In the genomic region with DNA sequence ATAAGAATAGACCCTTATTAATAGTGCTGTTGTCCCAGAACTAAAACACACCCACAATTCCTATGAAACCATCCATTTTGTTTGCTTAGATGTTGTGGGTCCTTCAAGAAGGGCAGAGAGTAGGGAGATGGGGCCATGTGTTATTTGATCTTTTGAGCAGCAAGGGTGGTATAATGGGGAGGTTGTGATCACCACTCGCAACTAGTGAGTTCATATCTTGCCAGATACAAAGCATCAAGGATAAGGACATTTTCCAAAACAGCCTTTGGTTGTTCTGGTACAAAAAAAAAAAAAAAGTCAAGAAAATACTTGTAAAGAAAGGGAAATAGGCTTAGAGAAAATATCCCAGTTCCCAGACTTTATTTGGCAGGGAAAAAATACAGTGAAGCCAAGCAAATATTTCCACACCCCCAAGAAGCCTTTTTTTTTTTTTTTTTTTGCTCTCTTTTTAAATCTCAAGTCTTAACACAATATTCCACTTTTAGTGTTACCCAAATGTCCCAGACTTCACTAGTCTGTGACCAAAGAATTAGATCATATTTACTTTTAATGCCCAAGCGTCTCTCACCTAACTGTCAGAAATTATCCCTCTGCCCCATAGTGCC, we compare ENCODE assay signal across 14 cellular contexts. TPM values are rescaled to one million over a fixed set of nuclear protein-coding genes. Genes with fewer than 3 reads are reported as not detected.
DNase-seq lines count a peak whose midpoint lies in the region; ATAC-seq and TF ChIP-seq lines count a peak whose summit lies in the region.
"Had no signal": no experiment of that assay in that cellular context is flagged by ENCODE, and none has a peak within 500 bp of the region (broad histone marks: within the 10 kb centered on the region; RNA-seq: fewer than 3 reads in every experiment).

No MANE protein-coding gene starts in this region.

- peaks cover 0 to 8% (median 4%) of the 10 kb centered on the region in 3 donors for H3K9me3 Mint-ChIP-seq in T-cell

- POLR2A ChIA-PET in T-cell (lab: Charles Lee), result no interaction called here

- peak overlapping the region in 10 of 12 donors; percentile 6 to 83 (median 52) for H3K27ac ChIP-seq in heart left ventricle
- peak overlapping the region; percentile 39 to 70 for H3K27ac ChIP-seq in ovary
- H3K27ac ChIP-seq in aorta (ENCODE audit: low read depth in 1 of 2, low read length in 2 of 2), result peak overlapping the region; percentile 89
- H3K27ac ChIP-seq in brain microvascular endothelial cell, result no peak overlapping the region

- no peak overlapping the region for H3K27ac Mint-ChIP-seq in T-cell

- no peak overlapping the region for H3K4me3 Mint-ChIP-seq in T-cell

- TF ChIP-seq POLR2A in heart left ventricle (IDR thresholded peaks at IDR 0.05), result no peak
- TF ChIP-seq POLR2A in ovary (IDR thresholded peaks at IDR 0.05), result no peak

- peaks cover 0 to 4% (median 0%) of the 10 kb centered on the region in 12 donors for H3K9me3 ChIP-seq in heart left ventricle
- H3K9me3 ChIP-seq in ovary, result no peaks in the 10 kb centered on the region
- no peaks in the 10 kb centered on the region for H3K9me3 ChIP-seq in aorta (ENCODE audit: control insufficient read depth, low read length)

- H3K36me3 ChIP-seq in heart left ventricle (peaks cover 0 to 13% (median 0%) of the 10 kb centered on the region in 9 donors), ovary (no peaks in the 10 kb centered on the region), aorta (ENCODE audit: control insufficient read depth in 1 of 2, insufficient read depth in 2 of 2, low read length in 1 of 2) (no peaks in the 10 kb centered on the region), brain microvascular endothelial cell (replicated peaks) (peaks cover 3% of the 10 kb centered on the region)

- no peaks in the 10 kb centered on the region for H3K27me3 ChIP-seq in heart left ventricle
- H3K27me3 ChIP-seq in ovary, result no peaks in the 10 kb centered on the region
- no peaks in the 10 kb centered on the region for H3K27me3 ChIP-seq in aorta (ENCODE audit: control insufficient read depth in 1 of 2, insufficient read depth in 2 of 2, low read length in 1 of 2)
- no peaks in the 10 kb centered on the region for H3K27me3 ChIP-seq in brain microvascular endothelial cell (replicated peaks)

- ATAC-seq in Right ventricle myocardium inferior, result peak; percentile 67
- peak in 3 of 4 donors; percentile 18 to 57 (median 53) for ATAC-seq in heart left ventricle
- peak; percentile 77 for ATAC-seq in aorta (ENCODE audit: low FRiP score)
- no peak for ATAC-seq in T-cell (replicated peaks in 1 of 4)
- ATAC-seq: HCT116, PC-3 had no signal

- in situ Hi-C loops in brain microvascular endothelial cell (cut with HindIII; ENCODE audit: low pct_ligation_motif_present, low sequenced_read_pairs), result no loop called here

- H3K4me1 ChIP-seq in heart left ventricle (peaks cover 0 to 30% (median 12%) of the 10 kb centered on the region in 12 donors), ovary (ENCODE audit: insufficient read depth) (peaks cover 13% of the 10 kb centered on the region), aorta (ENCODE audit: control insufficient read depth in 1 of 2, insufficient read depth in 2 of 2, low read length in 2 of 2) (peaks cover 7 to 26% of the 10 kb centered on the region in 2 donors)

- peaks cover 10 to 25% of the 10 kb centered on the region in 2 donors for H3K27me3 Mint-ChIP-seq in T-cell

- no peak for DNase-seq in Right ventricle myocardium inferior (ENCODE audit: missing footprints)
- no peak for DNase-seq in cardiac septum (ENCODE audit: low spot score)
- no peak for DNase-seq in heart left ventricle
- DNase-seq in ovary, result no peak
- no peak for DNase-seq in aorta
- no peak for DNase-seq in brain microvascular endothelial cell
- no peak for DNase-seq in T-cell
- no peak for DNase-seq in NCI-H2227 treated with DMSO at 0.1 percent for 48 hours (lab: John Stamatoyannopoulos, UW)
- DNase-seq: Caco-2, NCI-H1436, NCI-H2029 treated with DMSO at 0.1 percent for 48 hours, NCI-H345, PC-3 had no signal

- 66 to 77% (median 69%) methylated on average over 2 of the region's 2 CpGs for WGBS in heart left ventricle, 4 donors
- 32 to 39% (median 34%) methylated on average over 2 of the region's 2 CpGs for WGBS in ovary, 3 donors
- 4 to 7% methylated on average over 2 of the region's 2 CpGs for WGBS in aorta, 2 donors

- CTCF ChIA-PET in T-cell (lab: Charles Lee), result no interaction called here

- H3K4me1 Mint-ChIP-seq in T-cell, result no peaks in the 10 kb centered on the region

- intact Hi-C loops in Right ventricle myocardium inferior (cut with DNase I) (no loop called here), cardiac septum (cut with DNase I) (no loop called here), heart left ventricle (cut with DNase I) (no loop called here), ovary (cut with DNase I) (no loop called here), aorta (cut with DNase I) (loop anchor here in 1 of 2 donors (5.0 kb wide), 1 partner anchor 50 kb away; no protein-coding TSS in a partner anchor)

- TF ChIP-seq CTCF in heart left ventricle (IDR thresholded peaks at IDR 0.05), result no peak
- no peak for TF ChIP-seq CTCF in ovary (IDR thresholded peaks at IDR 0.05)
- TF ChIP-seq CTCF in brain microvascular endothelial cell (IDR thresholded peaks at IDR 0.05; ENCODE audit: low read depth, low read length, missing control alignments), result no peak

- H3K4me3 ChIP-seq in heart left ventricle (no peak overlapping the region), ovary (no peak overlapping the region), aorta (ENCODE audit: low read length in 2 of 2) (no peak overlapping the region), brain microvascular endothelial cell (ENCODE audit: low read depth, low read length) (no peak overlapping the region)

- TF ChIP-seq EP300 in ovary (IDR thresholded peaks at IDR 0.05), result no peak

- H3K36me3 Mint-ChIP-seq in T-cell, result no peaks in the 10 kb centered on the region

RNA-seq across cellular contexts. Expression of gene ANTXR1, which starts 54.1 kb away (rescaled TPM):
- total RNA-seq in Right ventricle myocardium inferior (31.9 TPM), cardiac septum (38.1 TPM), heart left ventricle (10 to 100 TPM; 13.1 to 75.2 (median 23.3) TPM), ovary (100 to 1,000 TPM in 6 of 7 donors, 10 to 100 TPM in 1; 73.0 to 196 (median 152) TPM), aorta (100 to 1,000 TPM; 181 to 358 TPM), T-cell (under 1 TPM in 4 of 5 donors, not detected in 1; 0.19 to 0.79 (median 0.63) TPM)
- polyA plus RNA-seq in heart left ventricle (10 to 100 TPM in 1 of 2 donors, 1 to 10 TPM in 1; 5.8 to 26.3 TPM), ovary (100 to 1,000 TPM; 105 to 276 TPM), aorta (100 to 1,000 TPM; 136 to 139 TPM)

Comparison
In these comparisons a context has a peak if more than half of its experiments do, and no peak if none do; other contexts are left out.
1. ATAC-seq: peak in Right ventricle myocardium inferior (single experiment), heart left ventricle (3 of 4) and aorta (single experiment); none in T-cell (0 of 4).
2. RNA of gene ANTXR1, which starts 54.1 kb away (total RNA-seq): 181 to 358 TPM in aorta, 73.0 to 196 TPM in ovary, 38.1 TPM in cardiac septum (single experiment), 31.9 TPM in Right ventricle myocardium inferior (single experiment) and 13.1 to 75.2 TPM in heart left ventricle; 0.19 to 0.79 TPM in T-cell; every median in the first group is over 4 times any median in the second.